In genomic region chr2:47360937-47361336, GRCh38 we compare ENCODE assay signal across 15 cellular contexts. TPM values are rescaled to one million over a fixed set of nuclear protein-coding genes. Genes with fewer than 3 reads are reported as not detected.
DNase-seq lines count a peak whose midpoint lies in the region; ATAC-seq, FAIRE-seq and TF ChIP-seq lines count a peak whose summit lies in the region.
"Had no signal": no experiment of that assay in that cellular context is flagged by ENCODE, and none has a peak within 500 bp of the region (broad histone marks: within the 10 kb centered on the region; RNA-seq: fewer than 3 reads in every experiment).

No MANE protein-coding gene starts in this region.

- H3K4me3 ChIP-seq in A549, result no peak overlapping the region
- no peak overlapping the region for H3K4me3 ChIP-seq in RWPE2 (ENCODE audit: severe bottlenecking)
- H3K4me3 ChIP-seq: upper lobe of left lung had no signal

- no peak for TF ChIP-seq RAD21 in A549 (conservative IDR thresholded peaks at IDR 0.05 in 1 of 2, IDR thresholded peaks at IDR 0.05 in 1 of 2)

- CTCF ChIA-PET in A549 (lab: Yijun Ruan, JAX), result interaction anchor here (0.8 to 4.7 kb wide), 6 partner anchors 11 to 27 kb away, joined by 3 to 31 read pairs (median 4); no protein-coding TSS in a partner anchor

- peak; percentile 70 to 79 for DNase-seq in A549 (ENCODE audit: low read depth in 1 of 2, low spot score in 1 of 2)
- peak; percentile 21 for DNase-seq in GM04503 (ENCODE audit: low read depth)
- DNase-seq in RWPE2 (ENCODE audit: low spot score), result no peak
- peak in 1 of 2 donors; percentile 79 for DNase-seq in foreskin keratinocyte
- DNase-seq in NCI-H1105 treated with DMSO at 0.1 percent for 48 hours (lab: John Stamatoyannopoulos, UW), result no peak
- DNase-seq in OCI-M1 (lab: John Stamatoyannopoulos, UW), result no peak
- DNase-seq in activated CD4-positive, alpha-beta T cell treated with anti-CD3 and anti-CD28 coated beads, Interleukin-2, amount 50 U/mL, for 48 hours, result no peak
- DNase-seq: activated T-cell treated with anti-CD3 and anti-CD28 coated beads, Interleukin-2, amount 50 U/mL, for 24 hours; C1 segment of cervical spinal cord; GOT3; naive B cell; upper lobe of left lung had no signal

- FAIRE-seq in A549 (lab: Jason Lieb, UNC), result no peak

- H3K4me1 ChIP-seq in A549 (peaks cover 33% of the 10 kb centered on the region), RWPE2 (ENCODE audit: insufficient read depth, poor library complexity, severe bottlenecking) (peaks cover 5% of the 10 kb centered on the region), foreskin keratinocyte (no peaks in the 10 kb centered on the region)
- H3K4me1 ChIP-seq: upper lobe of left lung had no signal

- H3K36me3 ChIP-seq in RWPE2 (ENCODE audit: low read depth), result no peaks in the 10 kb centered on the region
- H3K36me3 ChIP-seq: upper lobe of left lung had no signal

- H3K4me2 ChIP-seq in A549, result peak overlapping the region; percentile 28
- H3K4me2 ChIP-seq: KMS-11 had no signal

- TF ChIP-seq CTCF in A549 (IDR thresholded peaks at IDR 0.05), result no peak
- no peak for TF ChIP-seq CTCF in RWPE2 (IDR thresholded peaks at IDR 0.05; ENCODE audit: poor library complexity, severe bottlenecking)
- TF ChIP-seq CTCF in foreskin keratinocyte (conservative IDR thresholded peaks at IDR 0.05), result no peak

- 25% methylated on average over 2 of the region's 2 CpGs for WGBS in A549 (ENCODE audit: missing lambda C conversion rate)

- TF ChIP-seq EP300 in A549 (IDR thresholded peaks at IDR 0.05), result no peak

- ATAC-seq in A549 (peak; percentile 94 to 98), RWPE2 (ENCODE audit: low read depth) (peak; percentile 93), foreskin keratinocyte (peak; percentile 97), HG03457 (IDR thresholded peaks at IDR 0.05; ENCODE audit: unreplicated experiment) (no peak)
- ATAC-seq: sciatic nerve had no signal

- no peaks in the 10 kb centered on the region for H3K27me3 ChIP-seq in RWPE2 (ENCODE audit: insufficient read depth, poor library complexity, severe bottlenecking)
- H3K27me3 ChIP-seq in foreskin keratinocyte, result no peaks in the 10 kb centered on the region
- H3K27me3 ChIP-seq: upper lobe of left lung had no signal

- no peak for TF ChIP-seq POLR2A in A549 (IDR thresholded peaks at IDR 0.05; ENCODE audit: low read length)

- POLR2A ChIA-PET in A549 (lab: Yijun Ruan, JAX), result interaction anchor here (1.2 kb wide), 1 partner anchor 16 kb away, joined by 8 read pairs; no protein-coding TSS in a partner anchor

- H3K27ac ChIP-seq in A549, result peak overlapping the region; percentile 42 to 69; a peak in 4 of 6 replicates
- no peak overlapping the region for H3K27ac ChIP-seq in RWPE2 (ENCODE audit: poor library complexity, severe bottlenecking)
- H3K27ac ChIP-seq in foreskin keratinocyte, result no peak overlapping the region
- H3K27ac ChIP-seq: KMS-11, upper lobe of left lung had no signal

- H3K9me3 ChIP-seq in A549, result no peaks in the 10 kb centered on the region
- no peaks in the 10 kb centered on the region for H3K9me3 ChIP-seq in RWPE2 (ENCODE audit: severe bottlenecking)
- H3K9me3 ChIP-seq: upper lobe of left lung had no signal

TF ChIP-seq in A549, 52 proteins besides CTCF, POLR2A, EP300 and RAD21:
- no peak for TF ChIP-seq TFCP2L1 (CRISPR knock-in tag; IDR thresholded peaks at IDR 0.05)
- TF ChIP-seq NR3C1 (IDR thresholded peaks at IDR 0.05), result no peak
- TF ChIP-seq RARB (CRISPR knock-in tag; IDR thresholded peaks at IDR 0.05), result no peak
- peak; percentile 40; the same call in 1 of the 2 replicates for TF ChIP-seq JUNB (IDR thresholded peaks at IDR 0.05)
- no peak for TF ChIP-seq EHF (CRISPR knock-in tag; IDR thresholded peaks at IDR 0.05)
- TF ChIP-seq FOSL2 (IDR thresholded peaks at IDR 0.05), result peak; percentile 29; the same call in 1 of the 2 replicates
- peak; percentile 72 for TF ChIP-seq FOSL2 (CRISPR knock-in tag; IDR thresholded peaks at IDR 0.05)
- TF ChIP-seq MYC (IDR thresholded peaks at IDR 0.05; ENCODE audit: borderline replicate concordance, low read length), result peak; percentile 32; the same call in 1 of the 2 replicates
- TF ChIP-seq MAFK (IDR thresholded peaks at IDR 0.05; ENCODE audit: partially characterized antibody), result no peak

RNA-seq across cellular contexts. Expression of gene EPCAM, which starts 8.2 kb away (rescaled TPM):
- polyA plus RNA-seq in A549 (2011; rRNA removed), result 10.6 and 15.6 TPM in 2 replicates
- polyA plus RNA-seq in A549 (2012; cell fraction: cytosol; rRNA removed), result 1.9 and 2.0 TPM in 2 replicates
- 1.4 and 1.5 TPM in 2 replicates for polyA plus RNA-seq in A549 (2012; cell fraction: nucleus; rRNA removed)
- 4.1 to 5.4 TPM (median 4.8 TPM) in 3 replicates for polyA plus RNA-seq in A549 (2017; fragmentation: RNase III; extraction: RNeasy Plus Mini Kit Qiagen cat#74134 plus additional on column Dnase treatment)
- polyA minus RNA-seq in A549 (2011; rRNA and poly(A)+ RNA removed), result 2.3 and 3.0 TPM in 2 replicates
- total RNA-seq in foreskin keratinocyte, result 24.0 and 27.8 TPM in 2 replicates
- 18.1 and 24.3 TPM in 2 replicates for polyA plus RNA-seq in foreskin keratinocyte

RNA-seq across cellular contexts. Expression of gene MSH2, which starts 42.0 kb away (rescaled TPM):
- polyA plus RNA-seq in A549 (2011; rRNA removed), result 46.2 and 59.0 TPM in 2 replicates
- 20.1 and 21.3 TPM in 2 replicates for polyA plus RNA-seq in A549 (2012; cell fraction: cytosol; rRNA removed)
- polyA plus RNA-seq in A549 (2012; cell fraction: nucleus; rRNA removed), result 11.6 and 14.8 TPM in 2 replicates
- polyA plus RNA-seq in A549 (2017; fragmentation: RNase III; extraction: RNeasy Plus Mini Kit Qiagen cat#74134 plus additional on column Dnase treatment), result 49.7 to 55.2 TPM (median 52.8 TPM) in 3 replicates
- 17.1 and 20.8 TPM in 2 replicates for polyA minus RNA-seq in A549 (2011; rRNA and poly(A)+ RNA removed)
- total RNA-seq in foreskin keratinocyte, result 32.6 and 38.3 TPM in 2 replicates
- polyA plus RNA-seq in foreskin keratinocyte, result 12.9 and 18.8 TPM in 2 replicates

Comparison
In these comparisons a context has a peak if more than half of its experiments do, and no peak if none do; other contexts are left out.
1. DNase-seq: peak in A549 (2 of 2) and GM04503 (single experiment); none in RWPE2 (single experiment), NCI-H1105 treated with DMSO at 0.1 percent for 48 hours (single experiment), OCI-M1 (single experiment) and activated CD4-positive, alpha-beta T cell treated with anti-CD3 and anti-CD28 coated beads, Interleukin-2, amount 50 U/mL, for 48 hours (0 of 2).
2. H3K27ac ChIP-seq: peak in A549 (2 of 2); none in RWPE2 (single experiment) and foreskin keratinocyte (single experiment).